29 cellular contexts compared by ENCODE assay signal in genomic region chr21:45952974-45953373, GRCh38. TPM values are rescaled to one million over a fixed set of nuclear protein-coding genes. Genes with fewer than 3 reads are reported as not detected.
A peak's percentile ranks its signal among the peaks of the same experiment; 100 is the strongest.
DNase-seq lines count a peak whose midpoint lies in the region; ATAC-seq and TF ChIP-seq lines count a peak whose summit lies in the region.
"Had no signal": no experiment of that assay in that cellular context is flagged by ENCODE, and none has a peak within 500 bp of the region (broad histone marks: within the 10 kb centered on the region; RNA-seq: fewer than 3 reads in every experiment).

No MANE protein-coding gene starts in this region.

- 48% methylated on average over 11 of the region's 11 CpGs for WGBS in mammary epithelial cell (ENCODE audit: low coverage, missing lambda C conversion rate)
- WGBS in mesodermal cell (ENCODE audit: insufficient coverage in 2 of 2), 2 experiments: 85 to 88% methylated on average over 11 of the region's 11 CpGs
- 14 to 20% methylated on average over 11 of the region's 11 CpGs for WGBS in aorta, 2 donors

- H3K27ac Mint-ChIP-seq in glutamatergic neuron (ENCODE audit: unreplicated experiment): no peak overlapping the region
- H3K27ac Mint-ChIP-seq: activated CD8-positive, alpha-beta T cell treated with anti-CD3 and anti-CD28 coated beads, Interleukin-2, amount 10 ng/mL, durations not matched to agents 7 days and 5 days; activated naive CD8-positive, alpha-beta T cell treated with anti-CD3 and anti-CD28 coated beads for 36 hours; activated T-helper 17 cell treated with anti-CD3 and anti-CD28 coated beads, Interleukin-2, amount 50 U/mL, for 72 hours; memory B cell; stimulated activated naive CD8-positive, alpha-beta T cell treated with anti-CD3 and anti-CD28 coated beads, Interleukin-15, Interleukin-2, amounts not matched to agents 100 ng/mL and 50 ng/mL, for 24 hours had no signal

- peaks cover 3% of the 10 kb centered on the region for H3K4me1 Mint-ChIP-seq in glutamatergic neuron (ENCODE audit: low read depth, unreplicated experiment)
- H3K4me1 Mint-ChIP-seq: activated naive CD8-positive, alpha-beta T cell treated with anti-CD3 and anti-CD28 coated beads for 36 hours; activated T-helper 17 cell treated with anti-CD3 and anti-CD28 coated beads, Interleukin-2, amount 50 U/mL, for 72 hours; memory B cell had no signal

- H3K4me3 ChIP-seq in breast epithelium (no peak overlapping the region), mammary epithelial cell (replicated peaks in 1 of 3; ENCODE audit: insufficient read depth in 1 of 3, low read depth in 2 of 3, low read length in 3 of 3) (no peak overlapping the region), mesodermal cell (ENCODE audit: extremely low read depth, insufficient read depth, low read length, poor library complexity, severe bottlenecking) (no peak overlapping the region), skin epidermis (no peak overlapping the region), aorta (ENCODE audit: low read length in 2 of 2) (no peak overlapping the region)
- H3K4me3 ChIP-seq: esophagus squamous epithelium, Peyer's patch, tibial nerve had no signal

- H3K9ac ChIP-seq in mammary epithelial cell (ENCODE audit: insufficient read depth, low read length): no peak overlapping the region

- H3K36me3 ChIP-seq in breast epithelium (no peaks in the 10 kb centered on the region), mammary epithelial cell (ENCODE audit: insufficient read depth, low read length) (no peaks in the 10 kb centered on the region), mesodermal cell (ENCODE audit: control insufficient read depth, insufficient read depth, low read length) (no peaks in the 10 kb centered on the region), aorta (ENCODE audit: control insufficient read depth in 1 of 2, insufficient read depth in 2 of 2, low read length in 1 of 2) (no peaks in the 10 kb centered on the region)
- H3K36me3 ChIP-seq: esophagus squamous epithelium, Peyer's patch, tibial nerve had no signal

- H3K27me3 Mint-ChIP-seq in glutamatergic neuron (ENCODE audit: unreplicated experiment): no peaks in the 10 kb centered on the region

- TF ChIP-seq CTCF in breast epithelium (IDR thresholded peaks at IDR 0.05) (no peak), mammary epithelial cell (conservative IDR thresholded peaks at IDR 0.05 in 1 of 2, IDR thresholded peaks at IDR 0.05 in 1 of 2; ENCODE audit: extremely low read depth in 1 of 2, insufficient read depth in 1 of 2, low read depth in 1 of 2, low read length in 2 of 2) (no peak), glutamatergic neuron (IDR thresholded peaks at IDR 0.05; ENCODE audit: partially characterized antibody, unreplicated experiment) (no peak)

- H3K27ac ChIP-seq in breast epithelium: peak overlapping the region; percentile 73 to 86
- H3K27ac ChIP-seq in mammary epithelial cell (ENCODE audit: insufficient read depth, low read depth, low read length): no peak overlapping the region
- peak overlapping the region; percentile 77 for H3K27ac ChIP-seq in mesodermal cell (ENCODE audit: low read depth, low read length, severe bottlenecking)
- H3K27ac ChIP-seq in skin epidermis: peak overlapping the region in 13 of 21 experiments; percentile 18 to 76 (median 69)
- H3K27ac ChIP-seq in aorta (ENCODE audit: low read depth in 1 of 2, low read length in 2 of 2): peak overlapping the region; percentile 94 to 100
- H3K27ac ChIP-seq: C4-2B, HL-60 had no signal

- no peak for ATAC-seq in aorta (ENCODE audit: low FRiP score)
- ATAC-seq: activated CD4-positive, CD25-positive, alpha-beta regulatory T cell treated with anti-CD3 and anti-CD28 coated beads, Interleukin-2, amount 50 U/mL, for 24 hours; activated CD8-positive, alpha-beta T cell treated with anti-CD3 and anti-CD28 coated beads, Interleukin-2, amount 10 ng/mL, durations not matched to agents 7 days and 5 days; activated T-helper 17 cell treated with anti-CD3 and anti-CD28 coated beads, Interleukin-2, amount 50 U/mL, for 72 hours had no signal

- BruUV-seq in mammary epithelial cell (replicated peaks; lab: Mats Ljungman, UMichigan): no TSS peak

- H3K27me3 ChIP-seq in breast epithelium (peaks cover 0 to 5% of the 10 kb centered on the region in 2 donors), mammary epithelial cell (ENCODE audit: insufficient read depth, low read length) (no peaks in the 10 kb centered on the region), aorta (ENCODE audit: control insufficient read depth in 1 of 2, insufficient read depth in 2 of 2, low read length in 1 of 2) (no peaks in the 10 kb centered on the region)
- H3K27me3 ChIP-seq: Peyer's patch had no signal

- H3K9me3 Mint-ChIP-seq in glutamatergic neuron (ENCODE audit: unreplicated experiment): peaks cover 5% of the 10 kb centered on the region
- H3K9me3 Mint-ChIP-seq: activated naive CD8-positive, alpha-beta T cell treated with anti-CD3 and anti-CD28 coated beads for 36 hours; activated T-helper 17 cell treated with anti-CD3 and anti-CD28 coated beads, Interleukin-2, amount 50 U/mL, for 72 hours; stimulated activated naive CD8-positive, alpha-beta T cell treated with anti-CD3 and anti-CD28 coated beads, Interleukin-15, Interleukin-2, amounts not matched to agents 100 ng/mL and 50 ng/mL, for 24 hours had no signal

- no peak overlapping the region for H2AFZ ChIP-seq in mammary epithelial cell (ENCODE audit: low read depth, low read length)

- no peaks in the 10 kb centered on the region for H3K79me2 ChIP-seq in mammary epithelial cell (ENCODE audit: insufficient read depth, low read length)

- H3K36me3 Mint-ChIP-seq in glutamatergic neuron (ENCODE audit: unreplicated experiment): peaks cover 25% of the 10 kb centered on the region
- H3K36me3 Mint-ChIP-seq: activated naive CD8-positive, alpha-beta T cell treated with anti-CD3 and anti-CD28 coated beads for 36 hours; memory B cell had no signal

- no peak for TF ChIP-seq POLR2A in breast epithelium (IDR thresholded peaks at IDR 0.05)

- H3K4me1 ChIP-seq in breast epithelium: peaks cover 3 to 12% of the 10 kb centered on the region in 2 donors
- peaks cover 18% of the 10 kb centered on the region for H3K4me1 ChIP-seq in mammary epithelial cell (ENCODE audit: insufficient read depth, low read length)
- H3K4me1 ChIP-seq in mesodermal cell (ENCODE audit: control insufficient read depth, insufficient read depth, low read length, poor library complexity, severe bottlenecking): peaks cover 13% of the 10 kb centered on the region
- peaks cover 0 to 4% of the 10 kb centered on the region in 2 donors for H3K4me1 ChIP-seq in aorta (ENCODE audit: control insufficient read depth in 1 of 2, insufficient read depth in 2 of 2, low read length in 2 of 2)
- H3K4me1 ChIP-seq: Peyer's patch had no signal

- no peaks in the 10 kb centered on the region for H3K9me3 ChIP-seq in breast epithelium
- H3K9me3 ChIP-seq in mammary epithelial cell (replicated peaks; ENCODE audit: insufficient read depth, low read length): no peaks in the 10 kb centered on the region
- H3K9me3 ChIP-seq in mesodermal cell (ENCODE audit: control insufficient read depth, low read length): no peaks in the 10 kb centered on the region
- no peaks in the 10 kb centered on the region for H3K9me3 ChIP-seq in aorta (ENCODE audit: control insufficient read depth, low read length)
- H3K9me3 ChIP-seq: esophagus squamous epithelium, Peyer's patch, tibial nerve had no signal

- in situ Hi-C loops in mammary epithelial cell (cut with MboI; ENCODE audit: low sequenced_read_pairs in 2 of 2): loop anchor here in 1 of 2 donors (25.0 kb wide), 1 partner anchor 159 kb away; no protein-coding TSS in a partner anchor

- CTCF ChIA-PET in mammary epithelial cell (lab: Charles Lee; ENCODE audit: low non-redundant PET): no interaction called here

- H3K4me3 Mint-ChIP-seq in glutamatergic neuron (ENCODE audit: unreplicated experiment): no peak overlapping the region
- H3K4me3 Mint-ChIP-seq: activated CD8-positive, alpha-beta T cell treated with anti-CD3 and anti-CD28 coated beads, Interleukin-2, amount 10 ng/mL, durations not matched to agents 7 days and 5 days; activated naive CD8-positive, alpha-beta T cell treated with anti-CD3 and anti-CD28 coated beads for 36 hours; activated T-helper 17 cell treated with anti-CD3 and anti-CD28 coated beads, Interleukin-2, amount 50 U/mL, for 72 hours; memory B cell; stimulated activated naive CD8-positive, alpha-beta T cell treated with anti-CD3 and anti-CD28 coated beads, Interleukin-15, Interleukin-2, amounts not matched to agents 100 ng/mL and 50 ng/mL, for 24 hours had no signal

- no peak for DNase-seq in breast epithelium (ENCODE audit: low spot score in 2 of 2)
- DNase-seq in mammary epithelial cell: no peak
- DNase-seq in aorta: no peak
- DNase-seq in stimulated activated CD4-positive, alpha-beta T cell treated with anti-CD3 and anti-CD28 coated beads, Interleukin-2, amount 100 ng/mL, for 24 hours: no peak
- DNase-seq in glutamatergic neuron: no peak
- DNase-seq in stimulated activated CD4-positive, alpha-beta T cell treated with anti-CD3 and anti-CD28 coated beads, Interleukin-1b, Interleukin-23, amount 100 ng/mL, for 48 hours: no peak
- DNase-seq: 8988T; activated CD8-positive, alpha-beta T cell treated with anti-CD3 and anti-CD28 coated beads, Interleukin-2, amount 10 ng/mL, durations not matched to agents 7 days and 5 days; activated naive CD8-positive, alpha-beta T cell treated with anti-CD3 and anti-CD28 coated beads for 36 hours; cerebellar nuclear complex; esophagus squamous epithelium; H7; hippocampal formation; KBM-7; NCI-H1092; NCI-H1694 treated with DMSO at 0.1 percent for 48 hours; NCI-H446; NCI-H748 treated with DMSO at 0.1 percent for 48 hours; Peyer's patch; SIG-M5 had no signal

- H3K4me2 ChIP-seq in mammary epithelial cell (ENCODE audit: insufficient read depth, low read depth, low read length): no peak overlapping the region

- intact Hi-C loops in breast epithelium (cut with DNase I; ENCODE audit: low total_unique reads) (loop anchor here (10.0 kb wide), 1 partner anchor 58 kb away; no protein-coding TSS in a partner anchor), mammary epithelial cell (cut with micrococcal nuclease) (no loop called here), aorta (cut with DNase I) (no loop called here)

- dilution Hi-C loops in mammary epithelial cell (cut with HindIII; ENCODE audit: low sequenced_read_pairs): loop anchor here (5.0 to 25.0 kb wide), 5 partner anchors 69 to 442 kb away; no protein-coding TSS in a partner anchor

- no peaks in the 10 kb centered on the region for H4K20me1 ChIP-seq in mammary epithelial cell (ENCODE audit: insufficient read depth, low read length)

RNA-seq across cellular contexts. Expression of gene COL6A1, which starts 28.6 kb away (rescaled TPM):
- total RNA-seq in breast epithelium: 100 to 1,000 TPM; 137 to 527 (median 201) TPM
- total RNA-seq in mammary epithelial cell: 100 to 1,000 TPM in 1 of 2 donors, 1 to 10 TPM in 1; 9.1 to 156 TPM
- 12.0 TPM for polyA plus RNA-seq in mammary epithelial cell
- polyA minus RNA-seq in mammary epithelial cell: 4.4 TPM
- 309 TPM for polyA plus RNA-seq in mesodermal cell (2013, experiment 1 of 2)
- polyA plus RNA-seq in mesodermal cell (2013, experiment 2 of 2): 301 TPM
- total RNA-seq in aorta: 100 to 1,000 TPM; 458 to 593 TPM
- polyA plus RNA-seq in aorta: 1,000 to 10,000 TPM in 1 of 2 donors, 100 to 1,000 TPM in 1; 156 to 1,773 TPM
- total RNA-seq in glutamatergic neuron (ENCODE audit: unreplicated experiment): 407 TPM
